21 cellular contexts compared by ENCODE assay signal in genomic region chr9:129858167-129858962, GRCh38.
"Had no signal": no experiment of that assay in that cellular context is flagged by ENCODE, and none has a peak within 500 bp of the region (broad histone marks: within the 10 kb centered on the region; RNA-seq: fewer than 3 reads in every experiment).

No MANE protein-coding gene starts in this region.

- H3K9me3 Mint-ChIP-seq: brain, nephron had no signal

- H3K27ac Mint-ChIP-seq: brain, nephron had no signal

- H3K4me1 Mint-ChIP-seq: brain, nephron had no signal

- H3K4me1 ChIP-seq: left ventricle myocardium inferior, prostate gland, uterus had no signal

- H3K27ac ChIP-seq: left ventricle myocardium inferior, prostate gland, tibial nerve, uterus had no signal

- DNase-seq: activated CD4-positive, alpha-beta T cell treated with anti-CD3 and anti-CD28 coated beads for 4 hours; activated naive CD4-positive, alpha-beta T cell; activated T-cell treated with anti-CD3 and anti-CD28 coated beads, Interleukin-2, amount 50 U/mL, for 48 hours; amygdala; central memory CD4-positive, alpha-beta T cell; hypothalamus; left ventricle myocardium inferior; mesenchymal stem cell; right cardiac atrium; stimulated activated CD4-positive, alpha-beta T cell treated with anti-CD3 and anti-CD28 coated beads, Interleukin-15, amount 100 ng/mL, for 24 hours; stimulated activated CD4-positive, alpha-beta T cell treated with anti-CD3 and anti-CD28 coated beads, Interleukin-4, amount 100 ng/mL, for 1 hour; stimulated activated naive CD4-positive, alpha-beta T cell treated with Interleukin-2 at 50 U/mL for 16 hours; substantia nigra; uterus had no signal

- H3K9me3 ChIP-seq: left ventricle myocardium inferior, prostate gland, tibial nerve, uterus had no signal

- ATAC-seq: right cardiac atrium, SK-N-SH treated with all-trans-retinoic acid at 6 μM for 48 hours had no signal

- H3K36me3 ChIP-seq: uterus had no signal

- H3K4me3 ChIP-seq: coronary artery, left ventricle myocardium inferior, prostate gland, skin epidermis, tibial nerve, uterus had no signal

- H3K27me3 ChIP-seq: tibial nerve, uterus had no signal

- H3K4me3 Mint-ChIP-seq: brain, nephron had no signal
